In genomic region chr16:14284930-14285541, GRCh38 we compare ENCODE assay signal across 8 cellular contexts.
A peak's percentile ranks its signal among the peaks of the same experiment; 100 is the strongest.
DNase-seq lines count a peak whose midpoint lies in the region; ATAC-seq and TF ChIP-seq lines count a peak whose summit lies in the region.

No MANE protein-coding gene starts in this region.

- H3K9ac ChIP-seq in HUES48 (ENCODE audit: low read depth, low read length) = peak overlapping the region; percentile 67
- peak overlapping the region; percentile 79 for H3K9ac ChIP-seq in endodermal cell (ENCODE audit: extremely low read depth, low read length, poor library complexity, severe bottlenecking)
- H3K9ac ChIP-seq in muscle layer of colon (ENCODE audit: low read length) = peak overlapping the region; percentile 27

- H3K4me1 Mint-ChIP-seq in endodermal cell = peaks cover 12% of the 10 kb centered on the region

- H3K27ac Mint-ChIP-seq in endodermal cell = peak overlapping the region; percentile 86

- H3K27me3 ChIP-seq in HUES48 (ENCODE audit: control insufficient read depth, insufficient read depth, low read length) = no peaks in the 10 kb centered on the region
- no peaks in the 10 kb centered on the region for H3K27me3 ChIP-seq in SJCRH30
- no peaks in the 10 kb centered on the region for H3K27me3 ChIP-seq in endodermal cell (ENCODE audit: control insufficient read depth, insufficient read depth, low read length, poor library complexity, severe bottlenecking)
- no peaks in the 10 kb centered on the region for H3K27me3 ChIP-seq in muscle layer of colon (ENCODE audit: control insufficient read depth in 1 of 2, insufficient read depth in 2 of 2, low read length in 2 of 2)

- peak overlapping the region; percentile 61 for H3K27ac ChIP-seq in HUES48 (ENCODE audit: low read depth, low read length)
- peak overlapping the region; percentile 44 for H3K27ac ChIP-seq in SJCRH30
- no peak overlapping the region for H3K27ac ChIP-seq in endodermal cell (ENCODE audit: low read depth, low read length)
- peak overlapping the region; percentile 88 for H3K27ac ChIP-seq in muscle layer of colon (ENCODE audit: low read depth, low read length)

- peak; percentile 34 for ATAC-seq in GM21576 (IDR thresholded peaks at IDR 0.05; ENCODE audit: unreplicated experiment)

- H3K4me3 ChIP-seq in HUES48 (ENCODE audit: low read depth, low read length) (peak overlapping the region; percentile 89), SJCRH30 (peak overlapping the region; percentile 75), endodermal cell (ENCODE audit: low read length) (peak overlapping the region; percentile 91), muscle layer of colon (ENCODE audit: low read depth in 1 of 2, low read length in 2 of 2) (peak overlapping the region; percentile 90 to 97)

- H3K9me3 Mint-ChIP-seq in endodermal cell = peaks cover 12% of the 10 kb centered on the region

- H3K36me3 ChIP-seq in HUES48 (ENCODE audit: control insufficient read depth, insufficient read depth, low read length) (no peaks in the 10 kb centered on the region), SJCRH30 (no peaks in the 10 kb centered on the region), endodermal cell (ENCODE audit: control insufficient read depth, insufficient read depth, low read length) (no peaks in the 10 kb centered on the region), muscle layer of colon (ENCODE audit: insufficient read depth, low read length) (no peaks in the 10 kb centered on the region)

- WGBS in endodermal cell (ENCODE audit: insufficient coverage in 1 of 2, insufficient read length in 1 of 2), 2 experiments = 1 to 2% methylated on average over 9 to 23 of the region's 23 CpGs

- H3K4me1 ChIP-seq in HUES48 (ENCODE audit: control insufficient read depth, insufficient read depth, low read length) = peaks cover 43% of the 10 kb centered on the region
- peaks cover 11% of the 10 kb centered on the region; the same call in 1 of the 2 replicates for H3K4me1 ChIP-seq in SJCRH30
- no peaks in the 10 kb centered on the region for H3K4me1 ChIP-seq in endodermal cell (ENCODE audit: control insufficient read depth, insufficient read depth, low read length)
- H3K4me1 ChIP-seq in muscle layer of colon (ENCODE audit: insufficient read depth, low read length) = peaks cover 9% of the 10 kb centered on the region

- H3K9me3 ChIP-seq in HUES48 (ENCODE audit: control insufficient read depth, insufficient read depth, low read length) (no peaks in the 10 kb centered on the region), SJCRH30 (replicated peaks) (peaks cover 10% of the 10 kb centered on the region), endodermal cell (ENCODE audit: control insufficient read depth, low read length) (peaks cover 5% of the 10 kb centered on the region), muscle layer of colon (ENCODE audit: low read length) (no peaks in the 10 kb centered on the region)

- H3K4me3 Mint-ChIP-seq in endodermal cell = peak overlapping the region; percentile 87

- H3K36me3 Mint-ChIP-seq in endodermal cell (ENCODE audit: low read depth) = no peaks in the 10 kb centered on the region

- peaks cover 13% of the 10 kb centered on the region for H3K27me3 Mint-ChIP-seq in endodermal cell (ENCODE audit: insufficient read depth)

- DNase-seq in NCI-H2171 treated with DMSO at 0.1 percent for 48 hours (lab: John Stamatoyannopoulos, UW) (peak; percentile 84), NCI-H2171 (lab: John Stamatoyannopoulos, UW) (no peak), SJCRH30 (no peak), endodermal cell (no peak), HK-2 (ENCODE audit: unreplicated experiment) (no peak)

- TF ChIP-seq CTCF in endodermal cell (conservative IDR thresholded peaks at IDR 0.05) = peak; percentile 59

Comparison
In these comparisons a context has a peak if more than half of its experiments do, and no peak if none do; other contexts are left out.
1. H3K9ac ChIP-seq: peak in every context shown above with its lines; median percentile 79 in endodermal cell; 67 in HUES48; 27 in muscle layer of colon.